Comparison of ENCODE assay signal across 2 cellular contexts in the genomic region with DNA sequence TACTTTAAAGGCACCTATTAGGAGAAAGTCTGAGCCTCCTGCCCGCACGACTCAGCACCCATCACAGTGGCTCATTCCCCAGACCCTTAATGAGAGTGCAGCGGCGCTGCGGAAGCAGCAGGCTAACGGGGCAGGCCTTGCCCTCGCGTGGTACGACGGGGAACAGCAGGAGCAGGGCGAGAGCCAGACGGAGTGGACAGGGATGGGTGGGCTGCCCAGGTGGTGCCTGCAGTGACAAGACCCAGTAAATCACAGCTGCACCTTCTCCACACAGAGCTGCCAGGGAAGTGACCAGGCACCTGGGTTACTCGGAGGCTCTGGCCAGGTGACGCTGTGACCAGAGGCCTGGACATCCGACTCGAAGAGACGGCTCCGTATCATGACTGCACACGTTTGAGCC.
TF ChIP-seq lines count a peak whose summit lies in the region.

No MANE protein-coding gene starts in this region.

TF ChIP-seq in GM23338, 12 proteins besides CTCF, POLR2A, EP300 and RAD21 (continues in another document):
- TF ChIP-seq ZNF331 (CRISPR knock-in tag; IDR thresholded peaks at IDR 0.05; ENCODE audit: low read depth) = no peak
- TF ChIP-seq ZNF114 (CRISPR knock-in tag; IDR thresholded peaks at IDR 0.05) = no peak
- no peak for TF ChIP-seq POLR2AphosphoS5 (IDR thresholded peaks at IDR 0.05; ENCODE audit: low read depth)
- TF ChIP-seq, protein P1, sequence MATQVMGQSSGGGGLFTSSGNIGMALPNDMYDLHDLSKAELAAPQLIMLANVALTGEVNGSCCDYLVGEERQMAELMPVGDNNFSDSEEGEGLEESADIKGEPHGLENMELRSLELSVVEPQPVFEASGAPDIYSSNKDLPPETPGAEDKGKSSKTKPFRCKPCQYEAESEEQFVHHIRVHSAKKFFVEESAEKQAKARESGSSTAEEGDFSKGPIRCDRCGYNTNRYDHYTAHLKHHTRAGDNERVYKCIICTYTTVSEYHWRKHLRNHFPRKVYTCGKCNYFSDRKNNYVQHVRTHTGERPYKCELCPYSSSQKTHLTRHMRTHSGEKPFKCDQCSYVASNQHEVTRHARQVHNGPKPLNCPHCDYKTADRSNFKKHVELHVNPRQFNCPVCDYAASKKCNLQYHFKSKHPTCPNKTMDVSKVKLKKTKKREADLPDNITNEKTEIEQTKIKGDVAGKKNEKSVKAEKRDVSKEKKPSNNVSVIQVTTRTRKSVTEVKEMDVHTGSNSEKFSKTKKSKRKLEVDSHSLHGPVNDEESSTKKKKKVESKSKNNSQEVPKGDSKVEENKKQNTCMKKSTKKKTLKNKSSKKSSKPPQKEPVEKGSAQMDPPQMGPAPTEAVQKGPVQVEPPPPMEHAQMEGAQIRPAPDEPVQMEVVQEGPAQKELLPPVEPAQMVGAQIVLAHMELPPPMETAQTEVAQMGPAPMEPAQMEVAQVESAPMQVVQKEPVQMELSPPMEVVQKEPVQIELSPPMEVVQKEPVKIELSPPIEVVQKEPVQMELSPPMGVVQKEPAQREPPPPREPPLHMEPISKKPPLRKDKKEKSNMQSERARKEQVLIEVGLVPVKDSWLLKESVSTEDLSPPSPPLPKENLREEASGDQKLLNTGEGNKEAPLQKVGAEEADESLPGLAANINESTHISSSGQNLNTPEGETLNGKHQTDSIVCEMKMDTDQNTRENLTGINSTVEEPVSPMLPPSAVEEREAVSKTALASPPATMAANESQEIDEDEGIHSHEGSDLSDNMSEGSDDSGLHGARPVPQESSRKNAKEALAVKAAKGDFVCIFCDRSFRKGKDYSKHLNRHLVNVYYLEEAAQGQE (IDR thresholded peaks at IDR 0.05; ENCODE audit: unreplicated experiment) = no peak
- TF ChIP-seq STAT1 (IDR thresholded peaks at IDR 0.05; ENCODE audit: unreplicated experiment) = no peak
- no peak for TF ChIP-seq EZH2 (IDR thresholded peaks at IDR 0.05; ENCODE audit: low read depth, unreplicated experiment)
- TF ChIP-seq JUNB (IDR thresholded peaks at IDR 0.05; ENCODE audit: unreplicated experiment) = no peak
- no peak for TF ChIP-seq EZH2phosphoT487 (IDR thresholded peaks at IDR 0.05; ENCODE audit: unreplicated experiment)
- TF ChIP-seq, protein P2, sequence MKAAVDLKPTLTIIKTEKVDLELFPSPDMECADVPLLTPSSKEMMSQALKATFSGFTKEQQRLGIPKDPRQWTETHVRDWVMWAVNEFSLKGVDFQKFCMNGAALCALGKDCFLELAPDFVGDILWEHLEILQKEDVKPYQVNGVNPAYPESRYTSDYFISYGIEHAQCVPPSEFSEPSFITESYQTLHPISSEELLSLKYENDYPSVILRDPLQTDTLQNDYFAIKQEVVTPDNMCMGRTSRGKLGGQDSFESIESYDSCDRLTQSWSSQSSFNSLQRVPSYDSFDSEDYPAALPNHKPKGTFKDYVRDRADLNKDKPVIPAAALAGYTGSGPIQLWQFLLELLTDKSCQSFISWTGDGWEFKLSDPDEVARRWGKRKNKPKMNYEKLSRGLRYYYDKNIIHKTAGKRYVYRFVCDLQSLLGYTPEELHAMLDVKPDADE (IDR thresholded peaks at IDR 0.05) = no peak
- no peak for TF ChIP-seq NANOG (IDR thresholded peaks at IDR 0.05; ENCODE audit: borderline replicate concordance)

TF ChIP-seq in H1, 55 proteins besides CTCF, POLR2A, EP300 and RAD21:
- TF ChIP-seq CEBPB (IDR thresholded peaks at IDR 0.05; ENCODE audit: low read depth, low read length) (no peak), SIX5 (IDR thresholded peaks at IDR 0.05; ENCODE audit: low read depth, low read length) (no peak), BACH1 (IDR thresholded peaks at IDR 0.05; ENCODE audit: low read length) (no peak), EGR1 (IDR thresholded peaks at IDR 0.05; ENCODE audit: borderline replicate concordance, low read depth, low read length) (no peak), CBX8 (IDR thresholded peaks at IDR 0.05; ENCODE audit: borderline replicate concordance, low read depth, low read length) (no peak)
- TF ChIP-seq, protein P3, sequence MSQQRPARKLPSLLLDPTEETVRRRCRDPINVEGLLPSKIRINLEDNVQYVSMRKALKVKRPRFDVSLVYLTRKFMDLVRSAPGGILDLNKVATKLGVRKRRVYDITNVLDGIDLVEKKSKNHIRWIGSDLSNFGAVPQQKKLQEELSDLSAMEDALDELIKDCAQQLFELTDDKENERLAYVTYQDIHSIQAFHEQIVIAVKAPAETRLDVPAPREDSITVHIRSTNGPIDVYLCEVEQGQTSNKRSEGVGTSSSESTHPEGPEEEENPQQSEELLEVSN (IDR thresholded peaks at IDR 0.05) = no peak
TF ChIP-seq in H1: peak in this region for 0.
